In genomic region chr7:27149817-27150567, GRCh38 we compare ENCODE assay signal across 9 cellular contexts.
DNase-seq lines count a peak whose midpoint lies in the region; ATAC-seq and TF ChIP-seq lines count a peak whose summit lies in the region.
"Had no signal": no experiment of that assay in that cellular context is flagged by ENCODE, and none has a peak within 500 bp of the region (broad histone marks: within the 10 kb centered on the region; RNA-seq: fewer than 3 reads in every experiment).

No MANE protein-coding gene starts in this region.

- TF ChIP-seq CTCF in C4-2B (conservative IDR thresholded peaks at IDR 0.05) (no peak), astrocyte of the spinal cord (IDR thresholded peaks at IDR 0.05; ENCODE audit: low read depth, low read length) (no peak), nephron progenitor cell (IDR thresholded peaks at IDR 0.05) (no peak)

- H3K4me3 ChIP-seq in astrocyte of the spinal cord (ENCODE audit: low read depth, low read length): peak overlapping the region; percentile 69

- peak overlapping the region; percentile 77 for H3K27ac ChIP-seq in C4-2B

- peaks cover 94% of the 10 kb centered on the region for H3K36me3 Mint-ChIP-seq in nephron progenitor cell (ENCODE audit: low read depth)

- DNase-seq in astrocyte of the spinal cord (ENCODE audit: low read depth, low spot score) (no peak), nephron progenitor cell (peak; percentile 23), activated gamma-delta T cell treated with Interleukin-2 at 50 U/mL for 16 hours (no peak), NCI-H2227 (lab: John Stamatoyannopoulos, UW; ENCODE audit: unreplicated experiment) (no peak)
- DNase-seq in stimulated activated CD4-positive, alpha-beta T cell treated with anti-CD3 and anti-CD28 coated beads, Interleukin-4, amount 100 ng/mL, for 24 hours: no peak
- DNase-seq: SHP77 treated with DMSO at 0.1 percent for 48 hours had no signal

- in situ Hi-C loops in astrocyte of the spinal cord (cut with HindIII; ENCODE audit: low sequenced_read_pairs): loop anchor here (25.0 kb wide), 1 partner anchor 763 kb away; no protein-coding TSS in a partner anchor

- peak overlapping the region; percentile 97 for H3K4me3 Mint-ChIP-seq in nephron progenitor cell

- peaks cover 15% of the 10 kb centered on the region for H3K27me3 Mint-ChIP-seq in nephron progenitor cell (ENCODE audit: low read depth, poor library complexity)

- ATAC-seq in HG03066 (IDR thresholded peaks at IDR 0.05; ENCODE audit: low read depth, unreplicated experiment): peak; percentile 10
- ATAC-seq in HG03439 (IDR thresholded peaks at IDR 0.05; ENCODE audit: unreplicated experiment): no peak

- peaks cover 45% of the 10 kb centered on the region for H3K4me1 Mint-ChIP-seq in nephron progenitor cell

- peaks cover 4% of the 10 kb centered on the region for H3K9me3 Mint-ChIP-seq in nephron progenitor cell

- peak overlapping the region; percentile 100 for H3K27ac Mint-ChIP-seq in nephron progenitor cell
